Comparison of ENCODE assay signal across 11 cellular contexts in genomic region chr9:124122813-124123462, GRCh38.
DNase-seq lines count a peak whose midpoint lies in the region; ATAC-seq, FAIRE-seq and TF ChIP-seq lines count a peak whose summit lies in the region.
"Had no signal": no experiment of that assay in that cellular context is flagged by ENCODE, and none has a peak within 500 bp of the region (broad histone marks: within the 10 kb centered on the region; RNA-seq: fewer than 3 reads in every experiment).

No MANE protein-coding gene starts in this region.

- DNase-seq in ACHN (peak; percentile 17), RCC 7860 (ENCODE audit: low spot score) (peak; percentile 27), foreskin fibroblast (peak; percentile 53 to 84), nucleus accumbens (lab: John Stamatoyannopoulos, UW) (no peak), lower lobe of right lung (no peak)
- DNase-seq: DND-41, mesendoderm, transverse colon had no signal

- H3K4me1 ChIP-seq in lower lobe of right lung = no peaks in the 10 kb centered on the region
- H3K4me1 ChIP-seq: transverse colon had no signal

- H3K36me3 ChIP-seq in lower lobe of right lung = no peaks in the 10 kb centered on the region
- H3K36me3 ChIP-seq: transverse colon had no signal

- no peak overlapping the region for H3K27ac ChIP-seq in lower lobe of right lung
- H3K27ac ChIP-seq: transverse colon had no signal

- peak; percentile 61 for TF ChIP-seq CTCF in GM12872 (IDR thresholded peaks at IDR 0.05; ENCODE audit: insufficient read depth, low read depth, low read length)
- TF ChIP-seq CTCF in foreskin fibroblast (IDR thresholded peaks at IDR 0.05; ENCODE audit: low read depth, low read length) = peak; percentile 75
- no peak for TF ChIP-seq CTCF in lower lobe of right lung (IDR thresholded peaks at IDR 0.05)

- H3K9me3 ChIP-seq in lower lobe of right lung = no peaks in the 10 kb centered on the region

- H3K27me3 ChIP-seq in lower lobe of right lung (ENCODE audit: low read depth) = no peaks in the 10 kb centered on the region
- H3K27me3 ChIP-seq: transverse colon had no signal

- ATAC-seq in HG03520 (IDR thresholded peaks at IDR 0.05; ENCODE audit: unreplicated experiment) (no peak), lower lobe of right lung (no peak), HG02571 (IDR thresholded peaks at IDR 0.05; ENCODE audit: unreplicated experiment) (no peak)

- intact Hi-C loops in lower lobe of right lung (cut with DNase I) = no loop called here

- no peak overlapping the region for H3K4me3 ChIP-seq in foreskin fibroblast (ENCODE audit: low read depth in 1 of 2, low read length in 2 of 2)
- no peak overlapping the region for H3K4me3 ChIP-seq in lower lobe of right lung
- H3K4me3 ChIP-seq: transverse colon had no signal

- in situ Hi-C loops in ACHN (cut with HindIII; ENCODE audit: low pct_ligation_motif_present, low pct_unique_long_range_greater_than_20kb, low sequenced_read_pairs) = loop anchor here (25.0 kb wide), 1 partner anchor 264 kb away; no protein-coding TSS in a partner anchor

- FAIRE-seq in RCC 7860 (lab: Jason Lieb, UNC) = no peak

Comparison
In these comparisons a context has a peak if more than half of its experiments do, and no peak if none do; other contexts are left out.
1. DNase-seq: peak in ACHN (single experiment), RCC 7860 (single experiment) and foreskin fibroblast (2 of 2); none in nucleus accumbens (0 of 56) and lower lobe of right lung (single experiment).